Comparison of ENCODE assay signal across 16 cellular contexts in genomic region chr18:49548266-49548665, GRCh38. TPM values are rescaled to one million over a fixed set of nuclear protein-coding genes. Genes with fewer than 3 reads are reported as not detected.
DNase-seq lines count a peak whose midpoint lies in the region; ATAC-seq and TF ChIP-seq lines count a peak whose summit lies in the region.
"Had no signal": no experiment of that assay in that cellular context is flagged by ENCODE, and none has a peak within 500 bp of the region (broad histone marks: within the 10 kb centered on the region; RNA-seq: fewer than 3 reads in every experiment).

No MANE protein-coding gene starts in this region.

- H3K23ac ChIP-seq in mesenchymal stem cell (ENCODE audit: low read length in 2 of 2), result no peak overlapping the region

- no peak overlapping the region for H2BK120ac ChIP-seq in mesenchymal stem cell (ENCODE audit: low read depth, low read length)

- H3K27me3 ChIP-seq in KMS-11 (ENCODE audit: insufficient read depth, low read depth), result no peaks in the 10 kb centered on the region
- H3K27me3 ChIP-seq in body of pancreas, result no peaks in the 10 kb centered on the region
- no peaks in the 10 kb centered on the region for H3K27me3 ChIP-seq in mesenchymal stem cell (ENCODE audit: control insufficient read depth in 1 of 2, insufficient read depth in 1 of 2, low read length in 2 of 2)
- no peaks in the 10 kb centered on the region for H3K27me3 ChIP-seq in A673 (replicated peaks; ENCODE audit: insufficient read depth, low read depth, low read length, poor library complexity)
- H3K27me3 ChIP-seq: ascending aorta had no signal

- H3K4me3 ChIP-seq in KMS-11 (IDR thresholded peaks at IDR 0.05; ENCODE audit: insufficient read depth, low read depth, low read length) (no peak overlapping the region), body of pancreas (no peak overlapping the region), mesenchymal stem cell (ENCODE audit: insufficient read depth in 1 of 2, low read depth in 1 of 2, low read length in 2 of 2) (no peak overlapping the region), A673 (ENCODE audit: low read depth, low read length, poor library complexity, severe bottlenecking) (no peak overlapping the region)
- H3K4me3 ChIP-seq: ascending aorta, skin epidermis had no signal

- H3K9ac ChIP-seq in KMS-11 (no peak overlapping the region), mesenchymal stem cell (ENCODE audit: low read length) (peak overlapping the region; percentile 20)

- H3K79me1 ChIP-seq in mesenchymal stem cell (replicated peaks; ENCODE audit: low read length, poor library complexity, severe bottlenecking), result no peaks in the 10 kb centered on the region

- CTCF ChIA-PET in RWPE1 (lab: Yijun Ruan, JAX) (interaction anchor here (0.8 kb wide), 1 partner anchor 10 kb away, joined by 3 read pairs; no protein-coding TSS in a partner anchor), A673 (lab: Charles Lee) (interaction anchor here (0.7 kb wide), 2 partner anchors 520 to 632 kb away, joined by 5 to 9 read pairs; no protein-coding TSS in a partner anchor)

- BruUV-seq in A673 (replicated peaks; lab: Mats Ljungman, UMichigan), result no TSS peak

- POLR2A ChIA-PET in RWPE1 (lab: Yijun Ruan, JAX; ENCODE audit: low non-redundant PET) (no interaction called here), A673 (lab: Charles Lee; ENCODE audit: low non-redundant PET) (no interaction called here)

- H3K9me3 ChIP-seq in body of pancreas, result no peaks in the 10 kb centered on the region
- no peaks in the 10 kb centered on the region for H3K9me3 ChIP-seq in mesenchymal stem cell (ENCODE audit: control insufficient read depth, low read length)
- no peaks in the 10 kb centered on the region for H3K9me3 ChIP-seq in A673 (ENCODE audit: low read depth, low read length, poor library complexity, severe bottlenecking)
- H3K9me3 ChIP-seq: ascending aorta had no signal

- peak; percentile 24 for ATAC-seq in body of pancreas
- ATAC-seq: T-helper 17 cell had no signal

- H2BK15ac ChIP-seq in mesenchymal stem cell (ENCODE audit: low read depth, poor library complexity, severe bottlenecking), result no peak overlapping the region

- no peak for TF ChIP-seq CTCF in KMS-11 (conservative IDR thresholded peaks at IDR 0.05; ENCODE audit: low read depth, low read length)
- TF ChIP-seq CTCF in body of pancreas (IDR thresholded peaks at IDR 0.05), result no peak
- no peak for TF ChIP-seq CTCF in RWPE1 (conservative IDR thresholded peaks at IDR 0.05; ENCODE audit: low read depth)
- no peak for TF ChIP-seq CTCF in A673 (conservative IDR thresholded peaks at IDR 0.05; ENCODE audit: low read depth, low read length)

- no peak overlapping the region for H3K14ac ChIP-seq in mesenchymal stem cell (ENCODE audit: low read length in 2 of 2)

- no peak overlapping the region for H2BK12ac ChIP-seq in mesenchymal stem cell (ENCODE audit: low read length in 2 of 2)

- H3K27ac ChIP-seq in KMS-11 (no peak overlapping the region), body of pancreas (no peak overlapping the region), mesenchymal stem cell (ENCODE audit: low read length, poor library complexity, severe bottlenecking) (peak overlapping the region; percentile 83), RWPE1 (no peak overlapping the region), A673 (ENCODE audit: low read depth, low read length, poor library complexity, severe bottlenecking) (no peak overlapping the region)
- H3K27ac ChIP-seq: ascending aorta had no signal

- no peak overlapping the region for H3K4ac ChIP-seq in mesenchymal stem cell (ENCODE audit: low read depth in 1 of 2, low read length in 2 of 2)

- H3K36me3 ChIP-seq in KMS-11 (ENCODE audit: insufficient read depth) (no peaks in the 10 kb centered on the region), body of pancreas (replicated peaks in 1 of 2; ENCODE audit: insufficient read depth in 1 of 2, low read depth in 2 of 2) (no peaks in the 10 kb centered on the region), mesenchymal stem cell (ENCODE audit: control insufficient read depth in 1 of 2, insufficient read depth in 2 of 2, low read depth in 1 of 2, low read length in 2 of 2) (no peaks in the 10 kb centered on the region), A673 (ENCODE audit: insufficient read depth, low read length, poor library complexity, severe bottlenecking) (no peaks in the 10 kb centered on the region)
- H3K36me3 ChIP-seq: ascending aorta had no signal

- H3K4me1 ChIP-seq in KMS-11 (ENCODE audit: low read depth, poor library complexity, severe bottlenecking) (peaks cover 17% of the 10 kb centered on the region), body of pancreas (no peaks in the 10 kb centered on the region), mesenchymal stem cell (ENCODE audit: control insufficient read depth, insufficient read depth, low read depth, low read length) (peaks cover 2% of the 10 kb centered on the region), A673 (ENCODE audit: insufficient read depth, low read length, poor library complexity, severe bottlenecking) (no peaks in the 10 kb centered on the region)
- H3K4me1 ChIP-seq: ascending aorta had no signal

- intact Hi-C loops in body of pancreas (cut with DNase I) (no loop called here), A673 (cut with micrococcal nuclease; ENCODE audit: unreplicated experiment) (no loop called here)

- H3K4me2 ChIP-seq in KMS-11 (peak overlapping the region; percentile 47), mesenchymal stem cell (ENCODE audit: low read length, poor library complexity, severe bottlenecking) (no peak overlapping the region)

- DNase-seq in DMS53 (lab: John Stamatoyannopoulos, UW), result peak; percentile 55
- DNase-seq in body of pancreas, result no peak
- peak; percentile 80 for DNase-seq in mesenchymal stem cell
- DNase-seq in NCI-H345 treated with DMSO at 0.1 percent for 48 hours (lab: John Stamatoyannopoulos, UW; ENCODE audit: unreplicated experiment), result no peak
- no peak for DNase-seq in RWPE1 (ENCODE audit: low spot score)
- DNase-seq in A673 (ENCODE audit: low spot score), result no peak
- DNase-seq in dedifferentiated amniotic fluid mesenchymal stem cell (ENCODE audit: extremely low spot score), result no peak
- DNase-seq: activated CD4-positive, alpha-beta T cell treated with anti-CD3 and anti-CD28 coated beads, Interleukin-2, amount 10 ng/mL, durations not matched to agents 7 days and 5 days; effector memory CD4-positive, alpha-beta T cell; Karpas-422; NCI-H2171 treated with DMSO at 0.1 percent for 48 hours; T-helper 17 cell had no signal

- H2BK5ac ChIP-seq in mesenchymal stem cell (ENCODE audit: low read depth, low read length, poor library complexity, severe bottlenecking), result no peak overlapping the region

- no peaks in the 10 kb centered on the region for H3K79me2 ChIP-seq in KMS-11 (ENCODE audit: insufficient read depth, low read depth)

- H2AK5ac ChIP-seq in mesenchymal stem cell (ENCODE audit: low read length, severe bottlenecking), result no peak overlapping the region

- WGBS in body of pancreas, 2 donors, result 94 to 100% methylated on average over 1 of the region's 1 CpG
- 11% methylated on average over 1 of the region's 1 CpG for whole genome bisulfite sequencing in mesenchymal stem cell

- H2AFZ ChIP-seq in KMS-11 (ENCODE audit: low read depth) (peak overlapping the region; percentile 11), mesenchymal stem cell (ENCODE audit: low read depth, low read length) (no peak overlapping the region)

- peak overlapping the region in 1 of 2 experiments; percentile 56 for H3K18ac ChIP-seq in mesenchymal stem cell (ENCODE audit: low read depth in 1 of 2, low read length in 2 of 2)

- H4K8ac ChIP-seq in mesenchymal stem cell (ENCODE audit: low read length), result no peak overlapping the region

- TF ChIP-seq POLR2A in body of pancreas (IDR thresholded peaks at IDR 0.05), result no peak

- H4K20me1 ChIP-seq in KMS-11 (ENCODE audit: insufficient read depth), result no peaks in the 10 kb centered on the region

- no peak overlapping the region for H4K91ac ChIP-seq in mesenchymal stem cell (ENCODE audit: low read length)

RNA-seq across cellular contexts. Expression of gene LIPG, which starts 13.6 kb away (rescaled TPM):
- total RNA-seq in body of pancreas (under 1 TPM; 0.52 to 0.66 TPM), A673 (2021) (5.8 and 8.4 TPM in 2 replicates)
- polyA plus RNA-seq in mesenchymal stem cell (2013, experiment 1 of 2), result 30.0 TPM
- polyA plus RNA-seq in mesenchymal stem cell (2013, experiment 2 of 2), result 30.5 TPM
- total RNA-seq: T-helper 17 cell had no signal
- polyA plus RNA-seq: CD14-positive monocyte had no signal

RNA-seq across cellular contexts. Expression of gene RPL17, which starts 56.0 kb away (rescaled TPM):
- 1,000 to 10,000 TPM; 1,760 to 2,564 TPM for total RNA-seq in body of pancreas
- polyA plus RNA-seq in mesenchymal stem cell (2013, experiment 1 of 2), result 4,053 TPM
- polyA plus RNA-seq in mesenchymal stem cell (2013, experiment 2 of 2), result 4,052 TPM
- total RNA-seq in A673 (2021), result 1,734 and 1,770 TPM in 2 replicates

Comparison
In these comparisons a context has a peak if more than half of its experiments do, and no peak if none do; other contexts are left out.
1. DNase-seq: peak in DMS53 (single experiment) and mesenchymal stem cell (single experiment); none in body of pancreas (0 of 4), NCI-H345 treated with DMSO at 0.1 percent for 48 hours (single experiment), RWPE1 (single experiment), A673 (single experiment) and dedifferentiated amniotic fluid mesenchymal stem cell (single experiment).